Comparison of ENCODE assay signal across 17 cellular contexts in genomic region chr12:23662966-23663365, GRCh38.
"Had no signal": no experiment of that assay in that cellular context is flagged by ENCODE, and none has a peak within 500 bp of the region (broad histone marks: within the 10 kb centered on the region; RNA-seq: fewer than 3 reads in every experiment).

No MANE protein-coding gene starts in this region.

- H3K4me1 ChIP-seq: lower lobe of right lung, thyroid gland, upper lobe of right lung had no signal

- H3K9me3 ChIP-seq: lower lobe of right lung, thyroid gland, upper lobe of right lung had no signal

- H3K27me3 ChIP-seq: neural progenitor cell, thyroid gland, upper lobe of right lung had no signal

- DNase-seq: activated CD4-positive, alpha-beta memory T cell treated with anti-CD3 and anti-CD28 coated beads, Interleukin-2, amount 10 ng/mL, durations not matched to agents 7 days and 5 days; activated CD4-positive, alpha-beta T cell treated with anti-CD3 and anti-CD28 coated beads, Interleukin-2, amount 10 ng/mL, durations not matched to agents 24 days and 14 days; activated effector memory CD4-positive, alpha-beta T cell treated with anti-CD3 and anti-CD28 coated beads, Interleukin-2, amount 50 U/mL, for 16 hours; activated naive CD4-positive, alpha-beta T cell treated with anti-CD3 and anti-CD28 coated beads, Interleukin-2, amount 10 ng/mL, durations not matched to agents 7 days and 5 days; kidney; lower lobe of right lung; naive thymus-derived CD8-positive, alpha-beta T cell; retina; stimulated activated CD4-positive, alpha-beta T cell treated with anti-CD3 and anti-CD28 coated beads, Interleukin-4, amount 100 ng/mL, for 4 hours; stimulated activated naive CD8-positive, alpha-beta T cell treated with anti-CD3 and anti-CD28 coated beads, Interleukin-15, Interleukin-2, amounts not matched to agents 100 U/mL and 50 U/mL, for 24 hours; T-helper 17 cell; upper lobe of right lung had no signal

- H3K4me2 ChIP-seq: neural progenitor cell had no signal

- ATAC-seq: activated CD4-positive, CD25-positive, alpha-beta regulatory T cell treated with anti-CD3 and anti-CD28 coated beads, Interleukin-2, amount 50 U/mL, for 24 hours; left lobe of liver; lower lobe of right lung; naive thymus-derived CD8-positive, alpha-beta T cell; stimulated activated naive CD8-positive, alpha-beta T cell treated with anti-CD3 and anti-CD28 coated beads, Interleukin-15, Interleukin-2, amounts not matched to agents 100 U/mL and 50 U/mL, for 24 hours; T-helper 17 cell; upper lobe of right lung had no signal

- H2AFZ ChIP-seq: neural progenitor cell had no signal

- H3K27ac ChIP-seq: epithelial cell of prostate, lower lobe of right lung, neural progenitor cell, thyroid gland, upper lobe of right lung had no signal

- H3K4me3 ChIP-seq: lower lobe of right lung, neural progenitor cell, thyroid gland, upper lobe of right lung had no signal

- H3K9ac ChIP-seq: neural progenitor cell had no signal

- H3K36me3 ChIP-seq: lower lobe of right lung, thyroid gland, upper lobe of right lung had no signal
